ENCODE assay signal across 8 cellular contexts in the genomic region with DNA sequence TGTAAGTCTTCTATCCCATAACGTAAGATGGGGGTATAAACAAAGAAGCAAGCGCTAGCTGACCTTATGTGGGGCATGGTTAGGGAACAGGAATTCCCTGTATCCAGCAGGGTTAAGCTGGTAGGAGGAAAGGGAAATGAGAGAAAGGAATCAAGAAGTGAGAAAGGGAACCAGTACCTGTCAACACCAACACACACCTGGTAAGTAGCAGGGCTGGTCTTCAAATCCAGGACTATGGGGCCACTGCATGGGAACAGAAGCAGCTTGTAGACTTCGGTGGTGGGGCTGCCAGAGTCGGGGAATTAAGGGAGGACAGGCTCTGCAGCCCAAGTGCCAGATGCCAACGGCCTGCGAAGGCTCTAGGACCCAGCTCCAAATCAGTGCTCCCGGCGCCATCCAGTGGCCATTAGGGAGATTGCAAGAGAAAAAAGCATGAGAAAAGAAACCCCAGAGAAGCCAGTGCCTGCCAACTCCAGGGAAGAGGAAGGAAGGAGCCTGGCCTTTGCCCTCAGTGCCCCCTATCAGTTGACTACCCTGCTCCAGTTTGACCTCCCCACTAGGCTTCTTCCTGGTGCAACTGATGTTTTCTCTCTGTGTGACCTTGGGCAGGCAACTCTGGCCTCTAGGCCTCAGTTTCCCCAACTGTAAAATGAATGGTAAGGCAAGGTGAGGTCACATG. TPM values are rescaled to one million over a fixed set of nuclear protein-coding genes. Genes with fewer than 3 reads are reported as not detected.
DNase-seq lines count a peak whose midpoint lies in the region; ATAC-seq and TF ChIP-seq lines count a peak whose summit lies in the region.

No MANE protein-coding gene starts in this region.

- peaks cover 38% of the 10 kb centered on the region for H3K27me3 Mint-ChIP-seq in central memory CD8-positive, alpha-beta T cell

- ATAC-seq in central memory CD8-positive, alpha-beta T cell (replicated peaks; ENCODE audit: extremely low read depth, poor library complexity, severe bottlenecking), result peak; percentile 40
- peak; percentile 70 for ATAC-seq in left colon

- peak; percentile 38 for DNase-seq in AG04450 (ENCODE audit: low read depth, low spot score)
- DNase-seq in GM20000 (ENCODE audit: low spot score), result peak; percentile 82
- DNase-seq in NCI-H226, result peak; percentile 65
- DNase-seq in activated CD4-positive, CD25-positive, alpha-beta regulatory T cell treated with anti-CD3 and anti-CD28 coated beads, Interleukin-2, amount 50 U/mL, for 72 hours, result peak; percentile 67
- DNase-seq in central memory CD8-positive, alpha-beta T cell (ENCODE audit: low spot score in 2 of 2), result peak; percentile 50 to 52
- DNase-seq in left colon, result peak; percentile 70 to 82
- peak; percentile 71 to 73 for DNase-seq in stimulated activated CD4-positive, alpha-beta T cell treated with anti-CD3 and anti-CD28 coated beads, Interleukin-2, amount 100 ng/mL, for 48 hours
- DNase-seq in cerebellar nuclear complex (lab: John Stamatoyannopoulos, UW), result no peak

- CTCF ChIA-PET in AG04450 (lab: Charles Lee), result interaction anchor here (0.6 to 6.9 kb wide), 58 partner anchors 9 to 544 kb away, joined by 3 to 171 read pairs (median 4); partner anchors contain the start of genes RBPJL and TOMM34

- no peak overlapping the region for H3K27ac Mint-ChIP-seq in central memory CD8-positive, alpha-beta T cell (ENCODE audit: low read depth)

- no peaks in the 10 kb centered on the region for H3K36me3 Mint-ChIP-seq in central memory CD8-positive, alpha-beta T cell (ENCODE audit: insufficient read depth)

- no peak overlapping the region for H3K4me3 ChIP-seq in AG04450 (ENCODE audit: low read depth, low read length)

- TF ChIP-seq CTCF in AG04450 (IDR thresholded peaks at IDR 0.05; ENCODE audit: low read depth, low read length), result peak; percentile 94
- TF ChIP-seq CTCF in GM20000 (IDR thresholded peaks at IDR 0.05; ENCODE audit: extremely low read depth, missing control alignments), result peak; percentile 76

- H3K4me1 Mint-ChIP-seq in central memory CD8-positive, alpha-beta T cell, result peaks cover 22% of the 10 kb centered on the region

- H3K4me3 Mint-ChIP-seq in central memory CD8-positive, alpha-beta T cell, result no peak overlapping the region

- intact Hi-C loops in left colon (cut with DNase I, micrococcal nuclease), result loop anchor here in 1 of 2 donors (10.0 kb wide), 1 partner anchor 246 kb away; no protein-coding TSS in a partner anchor

- peaks cover 4% of the 10 kb centered on the region for H3K9me3 ChIP-seq in AG04450 (ENCODE audit: control insufficient read depth, insufficient read depth, low read length)

- no peaks in the 10 kb centered on the region for H3K9me3 Mint-ChIP-seq in central memory CD8-positive, alpha-beta T cell

- no peak overlapping the region for H3K27ac ChIP-seq in AG04450 (ENCODE audit: low read depth, low read length)

- POLR2A ChIA-PET in AG04450 (lab: Yijun Ruan, JAX), result interaction anchor here (0.9 kb wide), 1 partner anchor 280 kb away, joined by 3 read pairs; no protein-coding TSS in a partner anchor

- peaks cover 28% of the 10 kb centered on the region for H3K27me3 ChIP-seq in AG04450 (ENCODE audit: control insufficient read depth, insufficient read depth, low read length)

RNA-seq across cellular contexts. Expression of gene RBPJL, which starts 15.8 kb away (rescaled TPM):
- not detected in 2 replicates for polyA plus RNA-seq in AG04450 (2011; rRNA removed)
- not detected in 2 replicates for polyA minus RNA-seq in AG04450 (2011; rRNA and poly(A)+ RNA removed)
- total RNA-seq in left colon, result not detected

RNA-seq across cellular contexts. Expression of gene MATN4, which starts 17.3 kb away (rescaled TPM):
- polyA plus RNA-seq in AG04450 (2011; rRNA removed), result 0.04 TPM in 1 of 2 replicates, not detected in the other
- not detected in 2 replicates for polyA minus RNA-seq in AG04450 (2011; rRNA and poly(A)+ RNA removed)
- not detected for total RNA-seq in left colon

RNA-seq across cellular contexts. Expression of gene SLPI, which starts 36.5 kb away (rescaled TPM):
- not detected in 2 replicates for polyA plus RNA-seq in AG04450 (2011; rRNA removed)
- not detected in 2 replicates for polyA minus RNA-seq in AG04450 (2011; rRNA and poly(A)+ RNA removed)
- 100 to 1,000 TPM in 1 of 2 donors, 10 to 100 TPM in 1; 47.4 to 204 TPM for total RNA-seq in left colon

RNA-seq across cellular contexts. Expression of gene SDC4, which starts 57.4 kb away (rescaled TPM):
- polyA plus RNA-seq in AG04450 (2011; rRNA removed), result 177 and 204 TPM in 2 replicates
- 280 and 309 TPM in 2 replicates for polyA minus RNA-seq in AG04450 (2011; rRNA and poly(A)+ RNA removed)
- 100 to 1,000 TPM in 1 of 2 donors, 10 to 100 TPM in 1; 85.4 to 144 TPM for total RNA-seq in left colon

Comparison
In these comparisons a context has a peak if more than half of its experiments do, and no peak if none do; other contexts are left out.
1. DNase-seq: peak in AG04450 (single experiment), GM20000 (single experiment), NCI-H226 (single experiment), activated CD4-positive, CD25-positive, alpha-beta regulatory T cell treated with anti-CD3 and anti-CD28 coated beads, Interleukin-2, amount 50 U/mL, for 72 hours (single experiment), central memory CD8-positive, alpha-beta T cell (2 of 2), left colon (2 of 2) and stimulated activated CD4-positive, alpha-beta T cell treated with anti-CD3 and anti-CD28 coated beads, Interleukin-2, amount 100 ng/mL, for 48 hours (2 of 2); none in cerebellar nuclear complex (0 of 2).